ENCODE assay signal across 1 cellular context in genomic region chr1:39102537-39103320, GRCh38.
A peak's percentile ranks its signal among the peaks of the same experiment; 100 is the strongest.
TF ChIP-seq lines count a peak whose summit lies in the region.

No MANE protein-coding gene starts in this region.

TF ChIP-seq in K562, 482 proteins besides CTCF, POLR2A, EP300 and RAD21 (continued from another document):
- TF ChIP-seq, protein P1, sequence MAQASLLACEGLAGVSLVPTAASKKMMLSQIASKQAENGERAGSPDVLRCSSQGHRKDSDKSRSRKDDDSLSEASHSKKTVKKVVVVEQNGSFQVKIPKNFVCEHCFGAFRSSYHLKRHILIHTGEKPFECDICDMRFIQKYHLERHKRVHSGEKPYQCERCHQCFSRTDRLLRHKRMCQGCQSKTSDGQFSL (CRISPR knock-in tag; IDR thresholded peaks at IDR 0.05) = 0 out of 2 replicates have a peak, but pooled peaks have one; percentile 25
- TF ChIP-seq, protein P1 (tag; IDR thresholded peaks at IDR 0.05) = no peak
- peak; percentile 19; the same call in 1 of the 2 replicates for TF ChIP-seq KLF16 (IDR thresholded peaks at IDR 0.05)
- 0 out of 2 replicates have a peak, but pooled peaks have one; percentile 9 for TF ChIP-seq ZNF239 (CRISPR knock-in tag; IDR thresholded peaks at IDR 0.05)
- no peak for TF ChIP-seq REST (CRISPR knock-in tag; IDR thresholded peaks at IDR 0.05; ENCODE audit: low read depth)
- TF ChIP-seq, protein P2, sequence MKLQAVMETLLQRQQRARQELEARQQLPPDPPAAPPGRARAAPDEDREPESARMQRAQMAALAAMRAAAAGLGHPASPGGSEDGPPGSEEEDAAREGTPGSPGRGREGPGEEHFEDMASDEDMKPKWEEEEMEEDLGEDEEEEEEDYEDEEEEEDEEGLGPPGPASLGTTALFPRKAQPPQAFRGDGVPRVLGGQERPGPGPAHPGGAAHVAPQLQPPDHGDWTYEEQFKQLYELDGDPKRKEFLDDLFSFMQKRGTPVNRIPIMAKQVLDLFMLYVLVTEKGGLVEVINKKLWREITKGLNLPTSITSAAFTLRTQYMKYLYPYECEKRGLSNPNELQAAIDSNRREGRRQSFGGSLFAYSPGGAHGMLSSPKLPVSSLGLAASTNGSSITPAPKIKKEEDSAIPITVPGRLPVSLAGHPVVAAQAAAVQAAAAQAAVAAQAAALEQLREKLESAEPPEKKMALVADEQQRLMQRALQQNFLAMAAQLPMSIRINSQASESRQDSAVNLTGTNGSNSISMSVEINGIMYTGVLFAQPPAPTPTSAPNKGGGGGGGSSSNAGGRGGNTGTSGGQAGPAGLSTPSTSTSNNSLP (IDR thresholded peaks at IDR 0.05; ENCODE audit: borderline replicate concordance, low read depth, low read length) = peak; percentile 89
- TF ChIP-seq EGR1 (conservative IDR thresholded peaks at IDR 0.05) = peak; percentile 33; the same call in 1 of the 2 replicates
- TF ChIP-seq RB1 (IDR thresholded peaks at IDR 0.05; ENCODE audit: low read depth) = 0 out of 2 replicates have a peak, but pooled peaks have one; percentile 51
- TF ChIP-seq PHF21A (IDR thresholded peaks at IDR 0.05; ENCODE audit: borderline replicate concordance, low read depth) = peak; percentile 27; the same call in 1 of the 2 replicates
- TF ChIP-seq, protein P3, sequence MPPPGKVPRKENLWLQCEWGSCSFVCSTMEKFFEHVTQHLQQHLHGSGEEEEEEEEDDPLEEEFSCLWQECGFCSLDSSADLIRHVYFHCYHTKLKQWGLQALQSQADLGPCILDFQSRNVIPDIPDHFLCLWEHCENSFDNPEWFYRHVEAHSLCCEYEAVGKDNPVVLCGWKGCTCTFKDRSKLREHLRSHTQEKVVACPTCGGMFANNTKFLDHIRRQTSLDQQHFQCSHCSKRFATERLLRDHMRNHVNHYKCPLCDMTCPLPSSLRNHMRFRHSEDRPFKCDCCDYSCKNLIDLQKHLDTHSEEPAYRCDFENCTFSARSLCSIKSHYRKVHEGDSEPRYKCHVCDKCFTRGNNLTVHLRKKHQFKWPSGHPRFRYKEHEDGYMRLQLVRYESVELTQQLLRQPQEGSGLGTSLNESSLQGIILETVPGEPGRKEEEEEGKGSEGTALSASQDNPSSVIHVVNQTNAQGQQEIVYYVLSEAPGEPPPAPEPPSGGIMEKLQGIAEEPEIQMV (tag; conservative IDR thresholded peaks at IDR 0.05; ENCODE audit: low read depth) = no peak
- TF ChIP-seq KDM1A (IDR thresholded peaks at IDR 0.05) = 0 out of 4 replicates have a peak, but pooled peaks of 1 of the 2 experiments have one; percentile 21
- 0 out of 4 replicates have a peak, but pooled peaks of 1 of the 2 experiments have one; percentile 42 for TF ChIP-seq RCOR1 (IDR thresholded peaks at IDR 0.05; ENCODE audit: borderline replicate concordance in 1 of 2, low read depth in 2 of 2, low read length in 2 of 2)
- TF ChIP-seq, protein P4, sequence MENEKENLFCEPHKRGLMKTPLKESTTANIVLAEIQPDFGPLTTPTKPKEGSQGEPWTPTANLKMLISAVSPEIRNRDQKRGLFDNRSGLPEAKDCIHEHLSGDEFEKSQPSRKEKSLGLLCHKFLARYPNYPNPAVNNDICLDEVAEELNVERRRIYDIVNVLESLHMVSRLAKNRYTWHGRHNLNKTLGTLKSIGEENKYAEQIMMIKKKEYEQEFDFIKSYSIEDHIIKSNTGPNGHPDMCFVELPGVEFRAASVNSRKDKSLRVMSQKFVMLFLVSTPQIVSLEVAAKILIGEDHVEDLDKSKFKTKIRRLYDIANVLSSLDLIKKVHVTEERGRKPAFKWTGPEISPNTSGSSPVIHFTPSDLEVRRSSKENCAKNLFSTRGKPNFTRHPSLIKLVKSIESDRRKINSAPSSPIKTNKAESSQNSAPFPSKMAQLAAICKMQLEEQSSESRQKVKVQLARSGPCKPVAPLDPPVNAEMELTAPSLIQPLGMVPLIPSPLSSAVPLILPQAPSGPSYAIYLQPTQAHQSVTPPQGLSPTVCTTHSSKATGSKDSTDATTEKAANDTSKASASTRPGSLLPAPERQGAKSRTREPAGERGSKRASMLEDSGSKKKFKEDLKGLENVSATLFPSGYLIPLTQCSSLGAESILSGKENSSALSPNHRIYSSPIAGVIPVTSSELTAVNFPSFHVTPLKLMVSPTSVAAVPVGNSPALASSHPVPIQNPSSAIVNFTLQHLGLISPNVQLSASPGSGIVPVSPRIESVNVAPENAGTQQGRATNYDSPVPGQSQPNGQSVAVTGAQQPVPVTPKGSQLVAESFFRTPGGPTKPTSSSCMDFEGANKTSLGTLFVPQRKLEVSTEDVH (IDR thresholded peaks at IDR 0.05; ENCODE audit: low read depth, partially characterized antibody) = peak; percentile 19
- no peak for TF ChIP-seq SRSF1 (IDR thresholded peaks at IDR 0.05; ENCODE audit: low read depth, low read length)
- 0 out of 2 replicates have a peak, but pooled peaks have one; percentile 19 for TF ChIP-seq NBN (IDR thresholded peaks at IDR 0.05; ENCODE audit: low read depth)
- TF ChIP-seq MYNN (IDR thresholded peaks at IDR 0.05) = no peak
- no peak for TF ChIP-seq MYNN (CRISPR knock-in tag; IDR thresholded peaks at IDR 0.05)
- 0 out of 2 replicates have a peak, but pooled peaks have one; percentile 9 for TF ChIP-seq SREBF2 (CRISPR knock-in tag; IDR thresholded peaks at IDR 0.05)
- TF ChIP-seq, protein P5, sequence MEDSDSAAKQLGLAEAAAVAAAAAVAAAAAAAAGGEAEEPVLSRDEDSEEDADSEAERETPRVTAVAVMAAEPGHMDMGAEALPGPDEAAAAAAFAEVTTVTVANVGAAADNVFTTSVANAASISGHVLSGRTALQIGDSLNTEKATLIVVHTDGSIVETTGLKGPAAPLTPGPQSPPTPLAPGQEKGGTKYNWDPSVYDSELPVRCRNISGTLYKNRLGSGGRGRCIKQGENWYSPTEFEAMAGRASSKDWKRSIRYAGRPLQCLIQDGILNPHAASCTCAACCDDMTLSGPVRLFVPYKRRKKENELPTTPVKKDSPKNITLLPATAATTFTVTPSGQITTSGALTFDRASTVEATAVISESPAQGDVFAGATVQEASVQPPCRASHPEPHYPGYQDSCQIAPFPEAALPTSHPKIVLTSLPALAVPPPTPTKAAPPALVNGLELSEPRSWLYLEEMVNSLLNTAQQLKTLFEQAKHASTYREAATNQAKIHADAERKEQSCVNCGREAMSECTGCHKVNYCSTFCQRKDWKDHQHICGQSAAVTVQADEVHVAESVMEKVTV (CRISPR knock-in tag; IDR thresholded peaks at IDR 0.05) = peak; percentile 94
- TF ChIP-seq CC2D1A (IDR thresholded peaks at IDR 0.05) = peak; percentile 75; the same call in 1 of the 2 replicates
- no peak for TF ChIP-seq ZBTB26 (CRISPR knock-in tag; IDR thresholded peaks at IDR 0.05)
- TF ChIP-seq STAG1 (CRISPR knock-in tag; IDR thresholded peaks at IDR 0.05; ENCODE audit: borderline replicate concordance) = peak; percentile 5; the same call in 1 of the 2 replicates
- peak; percentile 79 for TF ChIP-seq SPI1 (IDR thresholded peaks at IDR 0.05; ENCODE audit: borderline replicate concordance, low read depth, low read length)
- TF ChIP-seq NFATC3 (IDR thresholded peaks at IDR 0.05) = 0 out of 2 replicates have a peak, but pooled peaks have one; percentile 19
- TF ChIP-seq ZNF431 (CRISPR knock-in tag; IDR thresholded peaks at IDR 0.05) = no peak
- TF ChIP-seq KLF6 (CRISPR knock-in tag; IDR thresholded peaks at IDR 0.05; ENCODE audit: borderline replicate concordance) = 0 out of 2 replicates have a peak, but pooled peaks have one; percentile 41
- 0 out of 2 replicates have a peak, but pooled peaks have one; percentile 20 for TF ChIP-seq GABPB1 (CRISPR knock-in tag; IDR thresholded peaks at IDR 0.05)
- no peak for TF ChIP-seq CREM (IDR thresholded peaks at IDR 0.05; ENCODE audit: low read depth)
TF ChIP-seq in K562: peak in this region for 26.
